Comparison of ENCODE assay signal across 13 cellular contexts in genomic region chr19:6465006-6465405, GRCh38. TPM values are rescaled to one million over a fixed set of nuclear protein-coding genes. Genes with fewer than 3 reads are reported as not detected.
DNase-seq lines count a peak whose midpoint lies in the region; ATAC-seq, FAIRE-seq and TF ChIP-seq lines count a peak whose summit lies in the region.
"Had no signal": no experiment of that assay in that cellular context is flagged by ENCODE, and none has a peak within 500 bp of the region (broad histone marks: within the 10 kb centered on the region; RNA-seq: fewer than 3 reads in every experiment).

No MANE protein-coding gene starts in this region.

- no peaks in the 10 kb centered on the region for H3K36me3 ChIP-seq in kidney epithelial cell (ENCODE audit: control insufficient read depth, insufficient read depth, low read length)
- no peaks in the 10 kb centered on the region for H3K36me3 ChIP-seq in rectal smooth muscle tissue (ENCODE audit: control insufficient read depth, insufficient read depth, low read length)
- H3K36me3 ChIP-seq: SJCRH30 had no signal

- FAIRE-seq in H54 (lab: Jason Lieb, UNC) = no peak

- H3K27ac ChIP-seq in rectal smooth muscle tissue (ENCODE audit: low read depth, low read length) = no peak overlapping the region
- H3K27ac ChIP-seq: SJCRH30 had no signal

- no peaks in the 10 kb centered on the region for H3K4me1 ChIP-seq in rectal smooth muscle tissue (ENCODE audit: control insufficient read depth, insufficient read depth, low read length)
- H3K4me1 ChIP-seq: SJCRH30 had no signal

- no peak for TF ChIP-seq POLR2A in H54 (IDR thresholded peaks at IDR 0.05; ENCODE audit: low read depth, low read length)

- DNase-seq in H54 (ENCODE audit: insufficient read length, low spot score) (peak; percentile 59), kidney epithelial cell (ENCODE audit: low read depth) (no peak), NCI-H774 (lab: John Stamatoyannopoulos, UW) (no peak), retina (no peak), cortex of kidney (lab: John Stamatoyannopoulos, UW) (no peak), RKO (ENCODE audit: low spot score) (no peak)
- DNase-seq in activated naive CD8-positive, alpha-beta T cell treated with anti-CD3 and anti-CD28 coated beads, Interleukin-2, amount 10 ng/mL, durations not matched to agents 7 days and 5 days = no peak
- DNase-seq: activated CD4-positive, alpha-beta T cell treated with anti-CD3 and anti-CD28 coated beads, Interleukin-2, amount 10 ng/mL, durations not matched to agents 7 days and 5 days; DMS79 treated with DMSO at 0.1 percent for 48 hours; NCI-H2227 treated with DMSO at 0.1 percent for 48 hours; SJCRH30 had no signal

- H3K27ac Mint-ChIP-seq in activated naive CD8-positive, alpha-beta T cell treated with anti-CD3 and anti-CD28 coated beads, Interleukin-2, amount 10 ng/mL, durations not matched to agents 7 days and 5 days = no peak overlapping the region
- H3K27ac Mint-ChIP-seq: activated CD4-positive, alpha-beta T cell treated with anti-CD3 and anti-CD28 coated beads, Interleukin-2, amount 10 ng/mL, durations not matched to agents 7 days and 5 days had no signal

- no peaks in the 10 kb centered on the region for H3K27me3 Mint-ChIP-seq in activated naive CD8-positive, alpha-beta T cell treated with anti-CD3 and anti-CD28 coated beads, Interleukin-2, amount 10 ng/mL, durations not matched to agents 7 days and 5 days
- H3K27me3 Mint-ChIP-seq: activated CD4-positive, alpha-beta T cell treated with anti-CD3 and anti-CD28 coated beads, Interleukin-2, amount 10 ng/mL, durations not matched to agents 7 days and 5 days had no signal

- H3K9me3 Mint-ChIP-seq in activated naive CD8-positive, alpha-beta T cell treated with anti-CD3 and anti-CD28 coated beads, Interleukin-2, amount 10 ng/mL, durations not matched to agents 7 days and 5 days = no peaks in the 10 kb centered on the region
- H3K9me3 Mint-ChIP-seq: activated CD4-positive, alpha-beta T cell treated with anti-CD3 and anti-CD28 coated beads, Interleukin-2, amount 10 ng/mL, durations not matched to agents 7 days and 5 days had no signal

- POLR2A ChIA-PET in activated naive CD8-positive, alpha-beta T cell treated with anti-CD3 and anti-CD28 coated beads, Interleukin-2, amount 10 ng/mL, durations not matched to agents 7 days and 5 days (lab: Charles Lee) = interaction anchor here (0.6 to 1.2 kb wide), 2 partner anchors 16 to 525 kb away, joined by 4 to 5 read pairs; partner anchors contain the start of gene DENND1C

- H3K4me3 ChIP-seq in kidney epithelial cell (ENCODE audit: low read depth, low read length) (peak overlapping the region; percentile 58), rectal smooth muscle tissue (ENCODE audit: low read length) (peak overlapping the region; percentile 60)
- H3K4me3 ChIP-seq: SJCRH30 had no signal

- H3K9ac ChIP-seq in rectal smooth muscle tissue (ENCODE audit: low read length) = no peak overlapping the region

- peak overlapping the region; percentile 18 for H3K4me3 Mint-ChIP-seq in activated naive CD8-positive, alpha-beta T cell treated with anti-CD3 and anti-CD28 coated beads, Interleukin-2, amount 10 ng/mL, durations not matched to agents 7 days and 5 days
- H3K4me3 Mint-ChIP-seq: activated CD4-positive, alpha-beta T cell treated with anti-CD3 and anti-CD28 coated beads, Interleukin-2, amount 10 ng/mL, durations not matched to agents 7 days and 5 days had no signal

- H3K36me3 Mint-ChIP-seq in activated naive CD8-positive, alpha-beta T cell treated with anti-CD3 and anti-CD28 coated beads, Interleukin-2, amount 10 ng/mL, durations not matched to agents 7 days and 5 days = peaks cover 5% of the 10 kb centered on the region

- H3K4me1 Mint-ChIP-seq in activated naive CD8-positive, alpha-beta T cell treated with anti-CD3 and anti-CD28 coated beads, Interleukin-2, amount 10 ng/mL, durations not matched to agents 7 days and 5 days = peaks cover 2% of the 10 kb centered on the region

- H3K27me3 ChIP-seq in kidney epithelial cell (ENCODE audit: control insufficient read depth, insufficient read depth, low read length) (no peaks in the 10 kb centered on the region), rectal smooth muscle tissue (ENCODE audit: control insufficient read depth, insufficient read depth, low read length) (peaks cover 8% of the 10 kb centered on the region)
- H3K27me3 ChIP-seq: SJCRH30 had no signal

- ATAC-seq in activated naive CD8-positive, alpha-beta T cell treated with anti-CD3 and anti-CD28 coated beads, Interleukin-2, amount 10 ng/mL, durations not matched to agents 7 days and 5 days (ENCODE audit: low read depth) = no peak

- TF ChIP-seq CTCF in kidney epithelial cell (IDR thresholded peaks at IDR 0.05; ENCODE audit: insufficient read depth, low read length, poor library complexity, severe bottlenecking) = no peak

RNA-seq across cellular contexts. Expression of gene CRB3, which starts 0.9 kb away (rescaled TPM):
- total RNA-seq in activated naive CD8-positive, alpha-beta T cell treated with anti-CD3 and anti-CD28 coated beads, Interleukin-2, amount 10 ng/mL, durations not matched to agents 7 days and 5 days = 1 to 10 TPM; 2.7 to 3.5 TPM
- 84.5 and 87.8 TPM in 2 replicates for total RNA-seq in kidney epithelial cell
- total RNA-seq: SJCRH30, skeletal muscle tissue had no signal

RNA-seq across cellular contexts. Expression of gene SLC25A23, which starts 5.4 kb away (rescaled TPM):
- total RNA-seq in activated naive CD8-positive, alpha-beta T cell treated with anti-CD3 and anti-CD28 coated beads, Interleukin-2, amount 10 ng/mL, durations not matched to agents 7 days and 5 days = 10 to 100 TPM; 35.5 to 38.3 TPM
- 68.6 and 87.7 TPM in 2 replicates for total RNA-seq in kidney epithelial cell

RNA-seq across cellular contexts. Expression of gene DENND1C, which starts 16.6 kb away (rescaled TPM):
- 100 to 1,000 TPM; 126 to 130 TPM for total RNA-seq in activated naive CD8-positive, alpha-beta T cell treated with anti-CD3 and anti-CD28 coated beads, Interleukin-2, amount 10 ng/mL, durations not matched to agents 7 days and 5 days
- total RNA-seq in kidney epithelial cell = 1.6 and 4.6 TPM in 2 replicates
- total RNA-seq: SJCRH30, skeletal muscle tissue had no signal

RNA-seq across cellular contexts. Expression of gene SLC25A41, which starts 31.4 kb away (rescaled TPM):
- 1 to 10 TPM in 1 of 2 experiments, under 1 TPM in 1; 0.91 to 1.0 TPM for total RNA-seq in activated naive CD8-positive, alpha-beta T cell treated with anti-CD3 and anti-CD28 coated beads, Interleukin-2, amount 10 ng/mL, durations not matched to agents 7 days and 5 days
- total RNA-seq in kidney epithelial cell = not detected in 2 replicates

RNA-seq across cellular contexts. Expression of gene TUBB4A, which starts 37.1 kb away (rescaled TPM):
- total RNA-seq in activated naive CD8-positive, alpha-beta T cell treated with anti-CD3 and anti-CD28 coated beads, Interleukin-2, amount 10 ng/mL, durations not matched to agents 7 days and 5 days = 10 to 100 TPM in 1 of 2 experiments, 1 to 10 TPM in 1; 8.7 to 11.6 TPM
- 1.3 and 4.0 TPM in 2 replicates for total RNA-seq in kidney epithelial cell
- total RNA-seq: SJCRH30, skeletal muscle tissue had no signal

Comparison
In these comparisons a context has a peak if more than half of its experiments do, and no peak if none do; other contexts are left out.
1. RNA of gene CRB3, which starts 0.9 kb away (total RNA-seq): 84.5 to 87.8 TPM in kidney epithelial cell; 2.7 to 3.5 TPM in activated naive CD8-positive, alpha-beta T cell treated with anti-CD3 and anti-CD28 coated beads, Interleukin-2, amount 10 ng/mL, durations not matched to agents 7 days and 5 days; every median in the first group is over 10 times any median in the second.
2. RNA of gene DENND1C, which starts 16.6 kb away (total RNA-seq): 126 to 130 TPM in activated naive CD8-positive, alpha-beta T cell treated with anti-CD3 and anti-CD28 coated beads, Interleukin-2, amount 10 ng/mL, durations not matched to agents 7 days and 5 days; 1.6 to 4.6 TPM in kidney epithelial cell; every median in the first group is over 10 times any median in the second.